In the genomic region with DNA sequence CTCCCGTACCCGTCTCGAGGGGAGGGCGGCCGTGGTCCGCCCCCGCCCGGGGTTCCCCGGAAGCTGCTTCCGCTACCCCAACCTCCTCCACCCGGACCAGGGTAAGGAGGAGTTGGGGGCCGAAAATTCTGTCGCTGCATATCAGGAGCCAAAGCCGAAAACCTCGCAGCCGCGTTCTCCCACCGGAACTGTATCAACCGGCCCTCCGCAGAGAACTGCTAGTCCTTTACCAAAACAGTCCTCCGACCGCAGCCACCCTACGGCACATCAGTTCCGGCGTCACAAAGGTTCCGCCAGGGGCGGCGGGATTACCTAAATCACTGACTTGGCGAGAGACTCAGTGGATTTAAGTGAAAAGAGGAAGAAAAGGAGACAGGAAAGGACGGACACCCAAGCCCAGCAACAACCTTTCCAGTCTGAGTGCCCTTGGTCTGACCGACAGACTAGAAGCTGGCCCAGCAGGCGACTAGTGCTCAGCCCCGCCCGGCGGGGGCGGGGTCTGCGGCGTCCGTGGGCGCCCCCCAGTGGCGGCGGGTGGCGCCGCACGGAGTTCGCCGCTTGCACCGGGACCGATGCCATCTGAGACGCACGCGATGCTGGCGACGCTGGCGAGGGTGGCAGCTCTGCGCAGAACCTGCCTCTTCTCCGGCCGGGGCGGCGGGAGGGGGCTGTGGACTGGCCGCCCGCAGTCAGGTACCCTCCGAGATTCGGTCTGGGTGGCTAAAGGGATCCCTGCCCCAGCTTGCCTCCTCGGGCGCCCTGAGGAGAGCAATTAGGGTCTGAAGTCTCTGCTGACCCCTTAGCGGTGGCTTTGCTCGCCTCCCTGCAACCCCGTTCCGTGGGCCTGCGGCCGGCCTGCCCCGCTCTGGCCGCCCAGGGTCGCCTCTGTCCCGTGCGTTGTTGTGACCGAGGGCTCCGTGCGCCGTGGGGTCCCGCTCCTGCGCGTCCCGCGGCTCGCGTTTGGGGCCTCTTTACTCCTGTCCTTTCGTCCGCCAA, we compare ENCODE assay signal across 8 cellular contexts. TPM values are rescaled to one million over a fixed set of nuclear protein-coding genes. Genes with fewer than 3 reads are reported as not detected.
A peak's percentile ranks its signal among the peaks of the same experiment; 100 is the strongest.
DNase-seq lines count a peak whose midpoint lies in the region; ATAC-seq and TF ChIP-seq lines count a peak whose summit lies in the region.

A gene (minus strand): TSS at position 195 of the 996 bp plus-strand sequence. CDS start 55 bp downstream, at position 140.
A gene (plus strand): TSS at position 578 of the 996 bp plus-strand sequence.

- ATAC-seq in GM19035 (IDR thresholded peaks at IDR 0.05; ENCODE audit: unreplicated experiment) (peak; percentile 91), HG03342 (IDR thresholded peaks at IDR 0.05; ENCODE audit: unreplicated experiment) (peak; percentile 87)

- peak; percentile 86 for DNase-seq in Ammon's horn (ENCODE audit: low spot score)
- peak; percentile 84 for DNase-seq in NCI-H345 (lab: John Stamatoyannopoulos, UW)
- peak; percentile 85 for DNase-seq in activated CD4-positive, CD25-positive, alpha-beta regulatory T cell treated with anti-CD3 and anti-CD28 coated beads, Interleukin-2, amount 50 U/mL, for 72 hours
- DNase-seq in cerebellum (ENCODE audit: low spot score) = peak; percentile 92
- peak; percentile 26 for DNase-seq in kidney epithelial cell (ENCODE audit: low read depth)
- peak; percentile 87 for DNase-seq in stimulated activated CD4-positive, alpha-beta T cell treated with anti-CD3 and anti-CD28 coated beads, Interleukin-15, amount 100 ng/mL, for 24 hours

- no peaks in the 10 kb centered on the region for H3K27me3 ChIP-seq in kidney epithelial cell (ENCODE audit: control insufficient read depth, insufficient read depth, low read length)

- peak within 1 kb of the TSS; percentile 63 for H3K4me3 ChIP-seq in kidney epithelial cell (ENCODE audit: low read depth, low read length)

- TF ChIP-seq CTCF in kidney epithelial cell (IDR thresholded peaks at IDR 0.05; ENCODE audit: insufficient read depth, low read length, poor library complexity, severe bottlenecking) = peak; percentile 37

- H3K36me3 ChIP-seq in kidney epithelial cell (ENCODE audit: control insufficient read depth, insufficient read depth, low read length) = no peaks in the 10 kb centered on the region

RNA-seq across cellular contexts. Expression of the first gene that starts in this region (rescaled TPM):
- total RNA-seq in cerebellum (10.8 TPM), kidney epithelial cell (45.7 and 74.3 TPM in 2 replicates)

RNA-seq across cellular contexts. Expression of the second gene that starts in this region (rescaled TPM):
- total RNA-seq in cerebellum = 4.3 TPM
- total RNA-seq in kidney epithelial cell = 4.0 and 10.1 TPM in 2 replicates

Comparison
In these comparisons a context has a peak if more than half of its experiments do, and no peak if none do; other contexts are left out.
1. Peak in every context shown above with its lines: DNase-seq, ATAC-seq and H3K4me3 ChIP-seq.
2. DNase-seq: peak in every context shown above with its lines; median percentile 92 in cerebellum; 87 in stimulated activated CD4-positive, alpha-beta T cell treated with anti-CD3 and anti-CD28 coated beads, Interleukin-15, amount 100 ng/mL, for 24 hours; 86 in Ammon's horn; 85 in activated CD4-positive, CD25-positive, alpha-beta regulatory T cell treated with anti-CD3 and anti-CD28 coated beads, Interleukin-2, amount 50 U/mL, for 72 hours; 84 in NCI-H345; 26 in kidney epithelial cell.